In genomic region chr11:75534291-75535038, GRCh38 we compare ENCODE assay signal across 15 cellular contexts. TPM values are rescaled to one million over a fixed set of nuclear protein-coding genes. Genes with fewer than 3 reads are reported as not detected.
A peak's percentile ranks its signal among the peaks of the same experiment; 100 is the strongest.
DNase-seq lines count a peak whose midpoint lies in the region; ATAC-seq and TF ChIP-seq lines count a peak whose summit lies in the region.
"Had no signal": no experiment of that assay in that cellular context is flagged by ENCODE, and none has a peak within 500 bp of the region (broad histone marks: within the 10 kb centered on the region; RNA-seq: fewer than 3 reads in every experiment).

No MANE protein-coding gene starts in this region.

- H3K27me3 Mint-ChIP-seq in glutamatergic neuron (ENCODE audit: unreplicated experiment) = peaks cover 12% of the 10 kb centered on the region

- H3K27me3 ChIP-seq in heart right ventricle = no peaks in the 10 kb centered on the region
- H3K27me3 ChIP-seq in left ventricle myocardium inferior (ENCODE audit: low read depth) = no peaks in the 10 kb centered on the region
- H3K27me3 ChIP-seq in PC-9 (ENCODE audit: insufficient read depth, low read depth) = no peaks in the 10 kb centered on the region
- no peaks in the 10 kb centered on the region for H3K27me3 ChIP-seq in transverse colon
- H3K27me3 ChIP-seq: gastroesophageal sphincter, tibial nerve had no signal

- intact Hi-C loops in heart right ventricle (cut with DNase I) (loop anchor here in 8 of 10 donors (5.0 to 10.0 kb wide), 7 partner anchors 127 to 262 kb away; no protein-coding TSS in a partner anchor), left ventricle myocardium inferior (cut with micrococcal nuclease) (no loop called here), PC-9 (cut with micrococcal nuclease; ENCODE audit: unreplicated experiment) (loop anchor here (1.0 to 5.0 kb wide), 2 partner anchors 127 to 206 kb away; no protein-coding TSS in a partner anchor), transverse colon (cut with DNase I; ENCODE audit: low total_unique reads) (no loop called here)

- H3K4me1 Mint-ChIP-seq in glutamatergic neuron (ENCODE audit: low read depth, unreplicated experiment) = peaks cover 21% of the 10 kb centered on the region

- H3K27ac Mint-ChIP-seq in glutamatergic neuron (ENCODE audit: unreplicated experiment) = no peak overlapping the region
- H3K27ac Mint-ChIP-seq: progenitor cell of endocrine pancreas had no signal

- DNase-seq in heart right ventricle (no peak), left ventricle myocardium inferior (no peak), PC-9 (peak; percentile 29 to 50), glutamatergic neuron (no peak), transverse colon (peak; percentile 67)
- DNase-seq in activated effector memory CD4-positive, alpha-beta T cell treated with Interleukin-2 at 50 U/mL for 16 hours = no peak
- DNase-seq in stimulated activated CD4-positive, alpha-beta T cell treated with anti-CD3 and anti-CD28 coated beads, Interleukin-4, amount 100 ng/mL, for 24 hours = no peak
- DNase-seq: activated gamma-delta T cell; effector CD8-positive, alpha-beta T cell; NCI-H1092 treated with DMSO at 0.1 percent for 48 hours; NCI-H226 had no signal

- peaks cover 28% of the 10 kb centered on the region; the same call in 1 of the 2 replicates for H3F3A ChIP-seq in PC-9 (ENCODE audit: insufficient read depth, low read depth)

- H2AFZ ChIP-seq in PC-9 = no peak overlapping the region

- ATAC-seq in heart right ventricle = peak in 6 of 8 donors; percentile 10 to 46 (median 25)
- no peak for ATAC-seq in HG02763 (IDR thresholded peaks at IDR 0.05; ENCODE audit: unreplicated experiment)
- ATAC-seq: gastroesophageal sphincter had no signal

- H4K20me1 ChIP-seq in PC-9 (ENCODE audit: insufficient read depth) = no peaks in the 10 kb centered on the region

- H3K4me3 Mint-ChIP-seq in glutamatergic neuron (ENCODE audit: unreplicated experiment) = peak overlapping the region; percentile 28

- H3K9me2 ChIP-seq in PC-9 (ENCODE audit: insufficient read depth) = no peaks in the 10 kb centered on the region

- 41 to 47% methylated on average over 14 of the region's 14 CpGs for WGBS in heart right ventricle, 2 donors
- WGBS in transverse colon (ENCODE audit: low coverage in 1 of 2), 2 donors = 32 to 41% methylated on average over 9 to 14 of the region's 14 CpGs

- no peak for TF ChIP-seq EP300 in transverse colon (IDR thresholded peaks at IDR 0.05; ENCODE audit: low read depth)

- H3K4me3 ChIP-seq in heart right ventricle (no peak overlapping the region), left ventricle myocardium inferior (no peak overlapping the region), PC-9 (no peak overlapping the region), transverse colon (no peak overlapping the region)
- H3K4me3 ChIP-seq: gastroesophageal sphincter, tibial nerve had no signal

- H3K4me2 ChIP-seq in PC-9 = peak overlapping the region; percentile 26

- peaks cover 5% of the 10 kb centered on the region for H3K9me3 Mint-ChIP-seq in glutamatergic neuron (ENCODE audit: unreplicated experiment)

- CTCF ChIA-PET in PC-9 (lab: Charles Lee) = interaction anchor here (0.6 to 1.3 kb wide), 7 partner anchors 9 to 677 kb away, joined by 3 to 5 read pairs (median 3); partner anchors contain the start of gene GDPD5

- H3K4me1 ChIP-seq in heart right ventricle (peaks cover 0 to 25% (median 13%) of the 10 kb centered on the region in 9 donors), left ventricle myocardium inferior (peaks cover 16% of the 10 kb centered on the region), PC-9 (replicated peaks; ENCODE audit: insufficient read depth) (peaks cover 40% of the 10 kb centered on the region), transverse colon (peaks cover 0 to 10% (median 2%) of the 10 kb centered on the region in 4 donors)

- in situ Hi-C loops in transverse colon (cut with MboI; ENCODE audit: low pct_ligation_motif_present in 1 of 4, low pct_unique_long_range_greater_than_20kb in 1 of 4, low sequenced_read_pairs in 3 of 4) = loop anchor here (5.0 to 25.0 kb wide), 4 partner anchors 87 to 247 kb away; partner anchors contain the start of gene KLHL35 (in 1 of the 4)

- H3K27ac ChIP-seq in heart right ventricle = peak overlapping the region in 3 of 10 donors; percentile 9 to 35 (median 20)
- no peak overlapping the region for H3K27ac ChIP-seq in left ventricle myocardium inferior (replicated peaks)
- H3K27ac ChIP-seq in PC-9 = no peak overlapping the region
- peak overlapping the region in 2 of 4 donors; percentile 10 to 43 for H3K27ac ChIP-seq in transverse colon
- H3K27ac ChIP-seq: gastroesophageal sphincter, tibial nerve had no signal

- TF ChIP-seq CTCF in heart right ventricle (IDR thresholded peaks at IDR 0.05) (no peak), left ventricle myocardium inferior (IDR thresholded peaks at IDR 0.05; ENCODE audit: borderline replicate concordance) (no peak), PC-9 (conservative IDR thresholded peaks at IDR 0.05) (no peak), glutamatergic neuron (IDR thresholded peaks at IDR 0.05; ENCODE audit: partially characterized antibody, unreplicated experiment) (no peak), transverse colon (IDR thresholded peaks at IDR 0.05) (no peak)

- H3K9me3 ChIP-seq in heart right ventricle (no peaks in the 10 kb centered on the region), left ventricle myocardium inferior (replicated peaks) (no peaks in the 10 kb centered on the region), PC-9 (ENCODE audit: insufficient read depth, low read depth) (no peaks in the 10 kb centered on the region), transverse colon (no peaks in the 10 kb centered on the region)
- H3K9me3 ChIP-seq: gastroesophageal sphincter, tibial nerve had no signal

- H3K36me3 Mint-ChIP-seq in glutamatergic neuron (ENCODE audit: unreplicated experiment) = no peaks in the 10 kb centered on the region

- no peak for TF ChIP-seq POLR2A in transverse colon (IDR thresholded peaks at IDR 0.05)

- BruUV-seq in PC-9 (replicated peaks; lab: Mats Ljungman, UMichigan) = no TSS peak

- POLR2A ChIA-PET in PC-9 (lab: Charles Lee; ENCODE audit: unreplicated experiment) = interaction anchor here (0.6 kb wide), 1 partner anchor 750 kb away, joined by 6 read pairs; no protein-coding TSS in a partner anchor

- H3K79me2 ChIP-seq in PC-9 (ENCODE audit: low read depth) = no peaks in the 10 kb centered on the region

- H3K36me3 ChIP-seq in heart right ventricle (no peaks in the 10 kb centered on the region), left ventricle myocardium inferior (no peaks in the 10 kb centered on the region), PC-9 (ENCODE audit: low read depth) (no peaks in the 10 kb centered on the region), transverse colon (no peaks in the 10 kb centered on the region)
- H3K36me3 ChIP-seq: gastroesophageal sphincter, tibial nerve had no signal

RNA-seq across cellular contexts. Expression of gene GDPD5, which starts 8.7 kb away (rescaled TPM):
- 1 to 10 TPM; 3.3 to 8.0 (median 4.1) TPM for total RNA-seq in heart right ventricle
- polyA plus RNA-seq in heart right ventricle = 10 to 100 TPM in 1 of 2 donors, 1 to 10 TPM in 1; 3.6 to 10.3 TPM
- total RNA-seq in left ventricle myocardium inferior = 4.4 TPM
- total RNA-seq in PC-9 (2021) = 7.9 and 9.9 TPM in 2 replicates
- total RNA-seq in glutamatergic neuron (ENCODE audit: unreplicated experiment) = 147 TPM
- 10 to 100 TPM in 1 of 4 donors, 1 to 10 TPM in 2, not detected in 1; 3.7 to 10.1 (median 7.1) TPM for total RNA-seq in transverse colon

RNA-seq across cellular contexts. Expression of gene SERPINH1, which starts 27.6 kb away (rescaled TPM):
- 100 to 1,000 TPM in 1 of 10 donors, 10 to 100 TPM in 9; 31.8 to 130 (median 53.2) TPM for total RNA-seq in heart right ventricle
- polyA plus RNA-seq in heart right ventricle = 100 to 1,000 TPM in 1 of 2 donors, 10 to 100 TPM in 1; 43.4 to 218 TPM
- total RNA-seq in left ventricle myocardium inferior = 57.6 TPM
- total RNA-seq in PC-9 (2021) = 152 and 180 TPM in 2 replicates
- 35.0 TPM for total RNA-seq in glutamatergic neuron (ENCODE audit: unreplicated experiment)
- 100 to 1,000 TPM in 1 of 4 donors, 10 to 100 TPM in 3; 34.8 to 169 (median 76.0) TPM for total RNA-seq in transverse colon

Comparison
In these comparisons a context has a peak if more than half of its experiments do, and no peak if none do; other contexts are left out.
1. intact Hi-C loops: an anchor here in heart right ventricle (5.0 to 10.0 kb wide) and PC-9 (1.0 to 5.0 kb wide); none called in left ventricle myocardium inferior and transverse colon.
2. DNase-seq: peak in PC-9 (2 of 2) and transverse colon (single experiment); none in heart right ventricle (0 of 2), left ventricle myocardium inferior (single experiment), glutamatergic neuron (single experiment), activated effector memory CD4-positive, alpha-beta T cell treated with Interleukin-2 at 50 U/mL for 16 hours (single experiment) and stimulated activated CD4-positive, alpha-beta T cell treated with anti-CD3 and anti-CD28 coated beads, Interleukin-4, amount 100 ng/mL, for 24 hours (single experiment).
3. RNA of gene GDPD5, which starts 8.7 kb away (total RNA-seq): 147 TPM in glutamatergic neuron (single experiment); 7.9 to 9.9 TPM in PC-9, 3.7 to 10.1 TPM in transverse colon, 4.4 TPM in left ventricle myocardium inferior (single experiment) and 3.3 to 8.0 TPM in heart right ventricle; every median in the first group is over 10 times any median in the second.